In the genomic region with DNA sequence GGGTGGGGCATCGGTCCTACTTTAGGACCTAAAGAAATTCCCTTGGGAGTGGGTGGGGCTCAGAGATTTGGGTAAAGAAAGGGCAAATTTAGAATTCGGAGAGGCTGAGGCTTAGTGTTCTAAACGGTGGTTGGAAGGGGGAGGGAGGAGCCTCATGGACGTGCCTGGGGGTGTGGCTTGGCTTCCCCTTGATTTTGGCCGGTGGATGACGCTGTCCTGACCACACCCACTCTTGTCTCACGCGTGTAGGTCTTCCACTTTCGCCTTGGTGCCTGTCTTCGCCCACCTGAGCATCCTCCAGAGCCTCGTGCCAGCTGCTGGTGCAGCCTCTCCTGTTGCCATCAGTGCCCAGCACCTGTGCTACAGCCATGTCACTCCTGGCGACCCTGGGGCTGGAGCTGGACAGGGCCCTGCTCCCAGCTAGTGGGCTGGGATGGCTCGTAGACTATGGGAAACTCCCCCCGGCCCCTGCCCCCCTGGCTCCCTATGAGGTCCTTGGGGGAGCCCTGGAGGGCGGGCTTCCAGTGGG, we compare ENCODE assay signal across 8 cellular contexts. TPM values are rescaled to one million over a fixed set of nuclear protein-coding genes. Genes with fewer than 3 reads are reported as not detected.
A peak's percentile ranks its signal among the peaks of the same experiment; 100 is the strongest.
DNase-seq lines count a peak whose midpoint lies in the region; ATAC-seq, FAIRE-seq and TF ChIP-seq lines count a peak whose summit lies in the region.

No MANE protein-coding gene starts in this region.

- CTCF ChIA-PET in RWPE1 (lab: Yijun Ruan, JAX), result no interaction called here

- no peaks in the 10 kb centered on the region for H3K9me2 ChIP-seq in GM23338 (ENCODE audit: insufficient read depth)

- DNase-seq in GM23338 (ENCODE audit: low spot score), result peak; percentile 81
- DNase-seq in RWPE1 (ENCODE audit: low spot score), result peak; percentile 13
- peak; percentile 75 for DNase-seq in fibroblast of the aortic adventitia (ENCODE audit: low read depth)
- peak; percentile 73 for DNase-seq in sciatic nerve (ENCODE audit: low spot score)
- DNase-seq in GM19239 (ENCODE audit: insufficient read length, low spot score), result no peak
- DNase-seq in NCI-H2081 (lab: John Stamatoyannopoulos, UW), result no peak

- H3K4me1 Mint-ChIP-seq in GM23338, result peaks cover 20% of the 10 kb centered on the region

- H3K27ac ChIP-seq in GM23338 (ENCODE audit: low read depth) (peak overlapping the region; percentile 82), RWPE1 (peak overlapping the region; percentile 93)

- H4K20me1 ChIP-seq in GM23338 (replicated peaks; ENCODE audit: insufficient read depth), result peaks cover 22% of the 10 kb centered on the region

- H3F3A ChIP-seq in GM23338 (replicated peaks; ENCODE audit: low read depth), result no peaks in the 10 kb centered on the region; the same call in none of the 2 replicates

- H3K4me3 Mint-ChIP-seq in GM23338, result peak overlapping the region; percentile 93

- peaks cover 23% of the 10 kb centered on the region for H3K27me3 Mint-ChIP-seq in GM23338 (ENCODE audit: insufficient read depth, low read depth, poor library complexity)

- peaks cover 7% of the 10 kb centered on the region for H3K36me3 ChIP-seq in GM23338 (ENCODE audit: insufficient read depth)

- H3K9me3 Mint-ChIP-seq in GM23338, result peaks cover 14% of the 10 kb centered on the region

- peak overlapping the region; percentile 99 for H3K27ac Mint-ChIP-seq in GM23338

- no peaks in the 10 kb centered on the region for H3K27me3 ChIP-seq in GM23338 (ENCODE audit: insufficient read depth)

- no peak for FAIRE-seq in GM19239 (lab: Jason Lieb, UNC)

- peak overlapping the region; percentile 66 for H2AFZ ChIP-seq in GM23338

- H3K4me2 ChIP-seq in GM23338, result peak overlapping the region; percentile 78

- H3K4me3 ChIP-seq in GM23338 (peak overlapping the region; percentile 99), fibroblast of the aortic adventitia (ENCODE audit: low read depth, low read length) (peak overlapping the region; percentile 100)

- H3K4me1 ChIP-seq in GM23338 (ENCODE audit: insufficient read depth), result peaks cover 10% of the 10 kb centered on the region

- H3K79me2 ChIP-seq in GM23338 (replicated peaks; ENCODE audit: insufficient read depth), result peaks cover 41% of the 10 kb centered on the region

- POLR2A ChIA-PET in RWPE1 (lab: Yijun Ruan, JAX; ENCODE audit: low non-redundant PET), result interaction anchor here (0.7 kb wide), 1 partner anchor 70 kb away, joined by 3 read pairs; no protein-coding TSS in a partner anchor

- ATAC-seq in GM23338, result peak; percentile 37
- ATAC-seq in sciatic nerve, result peak; percentile 37
- ATAC-seq in GM19035 (IDR thresholded peaks at IDR 0.05; ENCODE audit: unreplicated experiment), result no peak
- no peak for ATAC-seq in HG02938 (IDR thresholded peaks at IDR 0.05; ENCODE audit: unreplicated experiment)

- peaks cover 67% of the 10 kb centered on the region for H3K36me3 Mint-ChIP-seq in GM23338 (ENCODE audit: low read depth)

- intact Hi-C loops in sciatic nerve (cut with DNase I), result no loop called here

- no peak for TF ChIP-seq CTCF in GM23338 (conservative IDR thresholded peaks at IDR 0.05; ENCODE audit: low read depth in 2 of 2)
- no peak for TF ChIP-seq CTCF in RWPE1 (conservative IDR thresholded peaks at IDR 0.05; ENCODE audit: low read depth)
- TF ChIP-seq CTCF in fibroblast of the aortic adventitia (IDR thresholded peaks at IDR 0.05; ENCODE audit: insufficient read depth, low read length), result no peak

TF ChIP-seq in GM23338, 12 proteins besides CTCF, POLR2A, EP300 and RAD21:
- TF ChIP-seq CREB1 (CRISPR knock-in tag; IDR thresholded peaks at IDR 0.05; ENCODE audit: low read depth) (peak; percentile 31; the same call in 1 of the 2 replicates), JUNB (IDR thresholded peaks at IDR 0.05; ENCODE audit: unreplicated experiment) (no peak), EZH2 (IDR thresholded peaks at IDR 0.05; ENCODE audit: low read depth, unreplicated experiment) (no peak)

RNA-seq across cellular contexts. Expression of gene NUP62, which starts 1.2 kb away (rescaled TPM):
- 87.7 and 99.4 TPM in 2 replicates for total RNA-seq in GM23338 (2014; rRNA removed; shearing (Covaris generic))
- polyA plus RNA-seq in GM23338 (2016; fragmentation: Nextera tagmentation; extraction: Ambion mirVana), result 54.0 and 55.5 TPM in 2 replicates
- 11.3 and 35.4 TPM in 2 replicates for total RNA-seq in fibroblast of the aortic adventitia (ENCODE audit: low replicate concordance)
- 37.4 TPM for total RNA-seq in sciatic nerve

RNA-seq across cellular contexts. Expression of gene ATF5, which starts 1.5 kb away (rescaled TPM):
- 7.4 and 8.2 TPM in 2 replicates for total RNA-seq in GM23338 (2014; rRNA removed; shearing (Covaris generic))
- polyA plus RNA-seq in GM23338 (2016; fragmentation: Nextera tagmentation; extraction: Ambion mirVana), result 9.6 and 10.3 TPM in 2 replicates
- total RNA-seq in fibroblast of the aortic adventitia (ENCODE audit: low replicate concordance) (81.5 and 106 TPM in 2 replicates), sciatic nerve (26.0 TPM)

RNA-seq across cellular contexts. Expression of gene SIGLEC11, which starts 30.4 kb away (rescaled TPM):
- not detected in 2 replicates for total RNA-seq in GM23338 (2014; rRNA removed; shearing (Covaris generic))
- not detected in 2 replicates for polyA plus RNA-seq in GM23338 (2016; fragmentation: Nextera tagmentation; extraction: Ambion mirVana)
- not detected in 2 replicates for total RNA-seq in fibroblast of the aortic adventitia (ENCODE audit: low replicate concordance)
- total RNA-seq in sciatic nerve, result 1.6 TPM

RNA-seq across cellular contexts. Expression of gene IL4I1, which starts 33.9 kb away (rescaled TPM):
- 0.50 and 0.69 TPM in 2 replicates for total RNA-seq in GM23338 (2014; rRNA removed; shearing (Covaris generic))
- polyA plus RNA-seq in GM23338 (2016; fragmentation: Nextera tagmentation; extraction: Ambion mirVana), result 0.57 and 0.60 TPM in 2 replicates
- total RNA-seq in fibroblast of the aortic adventitia (ENCODE audit: low replicate concordance) (1.1 TPM in 1 of 2 replicates, not detected in the other), sciatic nerve (4.6 TPM)

RNA-seq across cellular contexts. Expression of gene TBC1D17, which starts 53.0 kb away (rescaled TPM):
- 12.1 and 19.3 TPM in 2 replicates for total RNA-seq in GM23338 (2014; rRNA removed; shearing (Covaris generic))
- 39.5 and 43.1 TPM in 2 replicates for polyA plus RNA-seq in GM23338 (2016; fragmentation: Nextera tagmentation; extraction: Ambion mirVana)
- 16.3 and 17.1 TPM in 2 replicates for total RNA-seq in fibroblast of the aortic adventitia (ENCODE audit: low replicate concordance)
- 64.8 TPM for total RNA-seq in sciatic nerve

Comparison
In these comparisons a context has a peak if more than half of its experiments do, and no peak if none do; other contexts are left out.
1. ATAC-seq: peak in GM23338 (single experiment) and sciatic nerve (single experiment); none in GM19035 (single experiment) and HG02938 (single experiment).
2. DNase-seq: peak in GM23338 (single experiment), RWPE1 (single experiment), fibroblast of the aortic adventitia (single experiment) and sciatic nerve (single experiment); none in GM19239 (single experiment) and NCI-H2081 (0 of 2).